23 cellular contexts compared by ENCODE assay signal in the genomic region with DNA sequence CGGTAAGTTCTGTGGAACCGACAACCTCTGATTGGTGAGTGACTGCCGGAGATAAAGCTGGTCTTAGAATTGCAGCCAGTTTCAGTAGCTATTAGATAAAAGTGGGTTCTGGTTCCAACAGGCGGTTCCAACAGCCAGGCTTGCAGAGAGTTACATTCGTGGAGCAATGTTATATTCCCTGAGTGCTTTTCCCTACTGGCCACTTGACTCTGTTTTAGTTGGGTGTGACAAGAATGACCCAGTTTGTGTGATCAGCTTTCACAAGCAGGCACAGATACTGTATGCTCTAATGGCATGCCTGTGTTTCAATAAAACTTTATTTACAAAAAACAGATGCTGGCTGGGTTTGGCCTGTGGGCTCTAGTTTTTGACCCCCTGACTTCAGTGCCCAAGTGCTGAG.
DNase-seq lines count a peak whose midpoint lies in the region; ATAC-seq and TF ChIP-seq lines count a peak whose summit lies in the region.
"Had no signal": no experiment of that assay in that cellular context is flagged by ENCODE, and none has a peak within 500 bp of the region (broad histone marks: within the 10 kb centered on the region; RNA-seq: fewer than 3 reads in every experiment).

No MANE protein-coding gene starts in this region.

- H3K27ac ChIP-seq in right atrium auricular region: no peak overlapping the region
- peak overlapping the region in 1 of 12 donors; percentile 9 for H3K27ac ChIP-seq in heart left ventricle
- no peak overlapping the region for H3K27ac ChIP-seq in upper lobe of left lung
- H3K27ac ChIP-seq: SJCRH30 had no signal

- DNase-seq in Right ventricle myocardium inferior (ENCODE audit: missing footprints) (no peak), right atrium auricular region (ENCODE audit: low spot score) (no peak), NCI-H2107 treated with DMSO at 0.1 percent for 48 hours (lab: John Stamatoyannopoulos, UW; ENCODE audit: unreplicated experiment) (peak; percentile 56), heart left ventricle (no peak), posterior vena cava (ENCODE audit: low spot score) (peak; percentile 31), upper lobe of left lung (no peak)
- DNase-seq: C1 segment of cervical spinal cord; CD4-positive, alpha-beta memory T cell; COR-L47; DMS79; EL; GDM1; KBM-7; MV-4-11; NCI-H1694; NCI-H2081; NCI-H2227 treated with DMSO at 0.1 percent for 48 hours; NCI-H526 treated with DMSO at 0.1 percent for 48 hours; SJCRH30; T-helper 2 cell had no signal

- H3K27me3 ChIP-seq in right atrium auricular region (no peaks in the 10 kb centered on the region), heart left ventricle (no peaks in the 10 kb centered on the region), upper lobe of left lung (no peaks in the 10 kb centered on the region)
- H3K27me3 ChIP-seq: SJCRH30 had no signal

- H3K4me1 ChIP-seq in right atrium auricular region (peaks cover 0 to 13% of the 10 kb centered on the region in 2 donors), heart left ventricle (peaks cover 0 to 24% (median 2%) of the 10 kb centered on the region in 12 donors), upper lobe of left lung (peaks cover 0 to 4% (median 0%) of the 10 kb centered on the region in 4 donors)

- ATAC-seq in Right ventricle myocardium inferior: peak; percentile 79
- ATAC-seq in heart left ventricle: peak; percentile 23 to 79 (median 52)
- ATAC-seq in HG02623 (IDR thresholded peaks at IDR 0.05; ENCODE audit: unreplicated experiment): no peak
- no peak for ATAC-seq in HG03469 (IDR thresholded peaks at IDR 0.05; ENCODE audit: unreplicated experiment)
- no peak for ATAC-seq in upper lobe of left lung (ENCODE audit: low FRiP score in 2 of 2)
- ATAC-seq: SK-N-SH treated with all-trans-retinoic acid at 6 μM for 48 hours had no signal

- H3K4me3 ChIP-seq in right atrium auricular region (no peak overlapping the region), heart left ventricle (no peak overlapping the region), upper lobe of left lung (no peak overlapping the region)
- H3K4me3 ChIP-seq: SJCRH30 had no signal

- TF ChIP-seq CTCF in right atrium auricular region (IDR thresholded peaks at IDR 0.05) (no peak), heart left ventricle (IDR thresholded peaks at IDR 0.05) (no peak), upper lobe of left lung (IDR thresholded peaks at IDR 0.05) (no peak)

- intact Hi-C loops in Right ventricle myocardium inferior (cut with DNase I) (loop anchor here (5.0 kb wide), 1 partner anchor 76 kb away; no protein-coding TSS in a partner anchor), heart left ventricle (cut with DNase I) (no loop called here), posterior vena cava (cut with DNase I) (no loop called here)

- TF ChIP-seq POLR2A in heart left ventricle (IDR thresholded peaks at IDR 0.05) (no peak), upper lobe of left lung (IDR thresholded peaks at IDR 0.05) (no peak)

- H3K9me3 ChIP-seq in right atrium auricular region: no peaks in the 10 kb centered on the region
- no peaks in the 10 kb centered on the region for H3K9me3 ChIP-seq in heart left ventricle
- no peaks in the 10 kb centered on the region for H3K9me3 ChIP-seq in upper lobe of left lung
- H3K9me3 ChIP-seq: SJCRH30 had no signal

- WGBS in heart left ventricle, 4 donors: 32 to 47% (median 37%) methylated on average over 5 of the region's 5 CpGs
- WGBS in upper lobe of left lung, 2 donors: 68 to 73% methylated on average over 5 of the region's 5 CpGs

- H3K36me3 ChIP-seq in right atrium auricular region (no peaks in the 10 kb centered on the region), heart left ventricle (no peaks in the 10 kb centered on the region), upper lobe of left lung (no peaks in the 10 kb centered on the region)
- H3K36me3 ChIP-seq: SJCRH30 had no signal

- no peak for TF ChIP-seq EP300 in upper lobe of left lung (IDR thresholded peaks at IDR 0.05)

Comparison
In these comparisons a context has a peak if more than half of its experiments do, and no peak if none do; other contexts are left out.
1. ATAC-seq: peak in Right ventricle myocardium inferior (single experiment) and heart left ventricle (4 of 4); none in HG02623 (single experiment), HG03469 (single experiment) and upper lobe of left lung (0 of 2).
2. DNase-seq: peak in NCI-H2107 treated with DMSO at 0.1 percent for 48 hours (single experiment) and posterior vena cava (single experiment); none in Right ventricle myocardium inferior (single experiment), right atrium auricular region (single experiment), heart left ventricle (0 of 5) and upper lobe of left lung (0 of 2).